Comparison of ENCODE assay signal across 1 cellular context in the genomic region with DNA sequence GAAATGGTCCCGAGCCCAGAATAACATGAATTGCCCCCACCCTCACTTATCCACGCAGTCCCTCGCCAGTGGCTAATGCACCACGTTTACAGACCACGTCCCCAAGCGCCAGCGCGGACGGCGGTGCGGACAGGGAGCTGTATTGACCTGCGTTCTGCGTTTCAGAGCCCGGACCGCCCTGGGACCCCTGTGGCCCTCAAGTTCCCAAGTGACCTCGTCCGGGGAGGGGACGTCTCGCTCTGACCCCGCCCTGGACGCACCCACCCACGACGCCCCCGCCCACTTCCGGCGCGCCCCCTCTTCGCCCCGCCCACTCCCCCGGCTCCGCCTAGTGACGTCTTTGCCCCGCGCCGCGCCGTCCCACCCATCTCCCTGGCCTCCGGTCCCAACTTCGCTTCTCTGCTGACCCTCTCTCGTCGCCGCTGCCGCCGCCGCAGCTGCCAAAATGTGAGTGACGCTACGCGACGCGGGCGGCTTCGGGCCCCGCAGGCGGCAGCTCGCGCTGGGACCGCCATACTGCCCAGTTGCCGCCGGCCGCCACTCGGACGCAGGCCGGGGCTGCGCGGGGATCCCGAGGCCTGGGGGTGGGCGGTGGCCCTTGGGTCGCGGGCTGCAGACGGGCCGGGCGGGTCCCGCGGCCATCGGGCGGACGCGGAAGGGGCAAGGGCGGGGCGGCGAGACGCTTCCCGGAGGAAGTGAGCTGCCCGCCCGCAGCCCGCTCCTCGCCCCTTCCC.
TF ChIP-seq lines count a peak whose summit lies in the region.

Gene VAMP3, plus strand, starts transcription at position 358 of the 734 bp plus-strand sequence. Its CDS starts 88 bp downstream, at position 446.

TF ChIP-seq in HepG2, 621 proteins besides CTCF, POLR2A, EP300 and RAD21 (continued from another document and continues in another):
- TF ChIP-seq BATF2 (CRISPR knock-in tag; IDR thresholded peaks at IDR 0.05) (no peak), ZNF75D (CRISPR knock-in tag; IDR thresholded peaks at IDR 0.05; ENCODE audit: borderline replicate concordance) (no peak), SKI (IDR thresholded peaks at IDR 0.05; ENCODE audit: partially characterized antibody) (no peak), ZNF639 (CRISPR knock-in tag; conservative IDR thresholded peaks at IDR 0.05) (peak; percentile 60; the same call in 1 of the 2 replicates), TBX2 (CRISPR knock-in tag; IDR thresholded peaks at IDR 0.05; ENCODE audit: borderline replicate concordance) (peak; percentile 35), ELF1 (CRISPR knock-in tag; IDR thresholded peaks at IDR 0.05) (peak; percentile 66; the same call in 1 of the 2 replicates), ZNF446 (CRISPR knock-in tag; IDR thresholded peaks at IDR 0.05) (no peak), ONECUT2 (CRISPR knock-in tag; IDR thresholded peaks at IDR 0.05) (no peak), KLF15 (CRISPR knock-in tag; IDR thresholded peaks at IDR 0.05; ENCODE audit: borderline replicate concordance) (no peak; the same call in 1 of the 2 replicates), ZNF24 (IDR thresholded peaks at IDR 0.05) (no peak), ZNF570 (CRISPR knock-in tag; IDR thresholded peaks at IDR 0.05; ENCODE audit: borderline replicate concordance) (no peak), MXI1 (IDR thresholded peaks at IDR 0.05; ENCODE audit: borderline replicate concordance, low read depth, low read length) (no peak; the same call in 2 of the 3 replicates), MXD4 (CRISPR knock-in tag; IDR thresholded peaks at IDR 0.05) (no peak), NFIC (IDR thresholded peaks at IDR 0.05; ENCODE audit: low read length) (no peak), ZNF20 (CRISPR knock-in tag; IDR thresholded peaks at IDR 0.05) (no peak), ZNF781 (CRISPR knock-in tag; IDR thresholded peaks at IDR 0.05; ENCODE audit: borderline replicate concordance, not compliant biosample characterization) (peak; percentile 51), NKX3-1 (CRISPR knock-in tag; IDR thresholded peaks at IDR 0.05) (no peak), HIC2 (CRISPR knock-in tag; IDR thresholded peaks at IDR 0.05; ENCODE audit: low read depth) (0 out of 2 replicates have a peak, but pooled peaks have one; percentile 21), ZFP91 (CRISPR knock-in tag; IDR thresholded peaks at IDR 0.05; ENCODE audit: borderline replicate concordance) (peak; percentile 49), RBFOX2 (IDR thresholded peaks at IDR 0.05; ENCODE audit: low read depth, low read length) (peak; percentile 95), ZNF770 (CRISPR knock-in tag; IDR thresholded peaks at IDR 0.05) (peak; percentile 51; the same call in 1 of the 2 replicates), CCDC6 (CRISPR knock-in tag; IDR thresholded peaks at IDR 0.05) (peak; percentile 84), ZNF619 (CRISPR knock-in tag; IDR thresholded peaks at IDR 0.05) (no peak), POLR2G (IDR thresholded peaks at IDR 0.05; ENCODE audit: low read depth, low read length) (peak; percentile 78), PHF8 (CRISPR knock-in tag; IDR thresholded peaks at IDR 0.05) (peak; percentile 93), HCFC1 (IDR thresholded peaks at IDR 0.05; ENCODE audit: low read depth, low read length) (peak; percentile 30; the same call in 1 of the 2 replicates), CENPX (CRISPR knock-in tag; IDR thresholded peaks at IDR 0.05) (no peak), GATAD1 (CRISPR knock-in tag; IDR thresholded peaks at IDR 0.05) (peak; percentile 91), FOSL2 (CRISPR knock-in tag; IDR thresholded peaks at IDR 0.05) (0 out of 2 replicates have a peak, but pooled peaks have one; percentile 18), SAFB2 (CRISPR knock-in tag; IDR thresholded peaks at IDR 0.05; ENCODE audit: borderline replicate concordance, low read depth) (0 out of 2 replicates have a peak, but pooled peaks have one; percentile 53), RFX5 (IDR thresholded peaks at IDR 0.05; ENCODE audit: low read depth, low read length) (no peak), KDM5A (IDR thresholded peaks at IDR 0.05; ENCODE audit: borderline replicate concordance, low read length) (peak; percentile 95), FOXO1 (CRISPR knock-in tag; IDR thresholded peaks at IDR 0.05) (peak; percentile 18; the same call in 1 of the 2 replicates), ZNF563 (CRISPR knock-in tag; IDR thresholded peaks at IDR 0.05) (peak; percentile 50; the same call in 1 of the 2 replicates), IKZF1 (IDR thresholded peaks at IDR 0.05) (no peak), HNRNPL (IDR thresholded peaks at IDR 0.05; ENCODE audit: low read depth, low read length) (no peak), KDM2A (CRISPR knock-in tag; IDR thresholded peaks at IDR 0.05; ENCODE audit: borderline replicate concordance, low read depth) (peak; percentile 80)
- TF ChIP-seq, protein P1, sequence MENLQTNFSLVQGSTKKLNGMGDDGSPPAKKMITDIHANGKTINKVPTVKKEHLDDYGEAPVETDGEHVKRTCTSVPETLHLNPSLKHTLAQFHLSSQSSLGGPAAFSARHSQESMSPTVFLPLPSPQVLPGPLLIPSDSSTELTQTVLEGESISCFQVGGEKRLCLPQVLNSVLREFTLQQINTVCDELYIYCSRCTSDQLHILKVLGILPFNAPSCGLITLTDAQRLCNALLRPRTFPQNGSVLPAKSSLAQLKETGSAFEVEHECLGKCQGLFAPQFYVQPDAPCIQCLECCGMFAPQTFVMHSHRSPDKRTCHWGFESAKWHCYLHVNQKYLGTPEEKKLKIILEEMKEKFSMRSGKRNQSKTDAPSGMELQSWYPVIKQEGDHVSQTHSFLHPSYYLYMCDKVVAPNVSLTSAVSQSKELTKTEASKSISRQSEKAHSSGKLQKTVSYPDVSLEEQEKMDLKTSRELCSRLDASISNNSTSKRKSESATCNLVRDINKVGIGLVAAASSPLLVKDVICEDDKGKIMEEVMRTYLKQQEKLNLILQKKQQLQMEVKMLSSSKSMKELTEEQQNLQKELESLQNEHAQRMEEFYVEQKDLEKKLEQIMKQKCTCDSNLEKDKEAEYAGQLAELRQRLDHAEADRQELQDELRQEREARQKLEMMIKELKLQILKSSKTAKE (CRISPR knock-in tag; IDR thresholded peaks at IDR 0.05; ENCODE audit: borderline replicate concordance): no peak
- TF ChIP-seq, protein P2, sequence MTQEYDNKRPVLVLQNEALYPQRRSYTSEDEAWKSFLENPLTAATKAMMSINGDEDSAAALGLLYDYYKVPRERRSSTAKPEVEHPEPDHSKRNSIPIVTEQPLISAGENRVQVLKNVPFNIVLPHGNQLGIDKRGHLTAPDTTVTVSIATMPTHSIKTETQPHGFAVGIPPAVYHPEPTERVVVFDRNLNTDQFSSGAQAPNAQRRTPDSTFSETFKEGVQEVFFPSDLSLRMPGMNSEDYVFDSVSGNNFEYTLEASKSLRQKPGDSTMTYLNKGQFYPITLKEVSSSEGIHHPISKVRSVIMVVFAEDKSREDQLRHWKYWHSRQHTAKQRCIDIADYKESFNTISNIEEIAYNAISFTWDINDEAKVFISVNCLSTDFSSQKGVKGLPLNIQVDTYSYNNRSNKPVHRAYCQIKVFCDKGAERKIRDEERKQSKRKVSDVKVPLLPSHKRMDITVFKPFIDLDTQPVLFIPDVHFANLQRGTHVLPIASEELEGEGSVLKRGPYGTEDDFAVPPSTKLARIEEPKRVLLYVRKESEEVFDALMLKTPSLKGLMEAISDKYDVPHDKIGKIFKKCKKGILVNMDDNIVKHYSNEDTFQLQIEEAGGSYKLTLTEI (CRISPR knock-in tag; conservative IDR thresholded peaks at IDR 0.05): no peak
- TF ChIP-seq, protein P3, sequence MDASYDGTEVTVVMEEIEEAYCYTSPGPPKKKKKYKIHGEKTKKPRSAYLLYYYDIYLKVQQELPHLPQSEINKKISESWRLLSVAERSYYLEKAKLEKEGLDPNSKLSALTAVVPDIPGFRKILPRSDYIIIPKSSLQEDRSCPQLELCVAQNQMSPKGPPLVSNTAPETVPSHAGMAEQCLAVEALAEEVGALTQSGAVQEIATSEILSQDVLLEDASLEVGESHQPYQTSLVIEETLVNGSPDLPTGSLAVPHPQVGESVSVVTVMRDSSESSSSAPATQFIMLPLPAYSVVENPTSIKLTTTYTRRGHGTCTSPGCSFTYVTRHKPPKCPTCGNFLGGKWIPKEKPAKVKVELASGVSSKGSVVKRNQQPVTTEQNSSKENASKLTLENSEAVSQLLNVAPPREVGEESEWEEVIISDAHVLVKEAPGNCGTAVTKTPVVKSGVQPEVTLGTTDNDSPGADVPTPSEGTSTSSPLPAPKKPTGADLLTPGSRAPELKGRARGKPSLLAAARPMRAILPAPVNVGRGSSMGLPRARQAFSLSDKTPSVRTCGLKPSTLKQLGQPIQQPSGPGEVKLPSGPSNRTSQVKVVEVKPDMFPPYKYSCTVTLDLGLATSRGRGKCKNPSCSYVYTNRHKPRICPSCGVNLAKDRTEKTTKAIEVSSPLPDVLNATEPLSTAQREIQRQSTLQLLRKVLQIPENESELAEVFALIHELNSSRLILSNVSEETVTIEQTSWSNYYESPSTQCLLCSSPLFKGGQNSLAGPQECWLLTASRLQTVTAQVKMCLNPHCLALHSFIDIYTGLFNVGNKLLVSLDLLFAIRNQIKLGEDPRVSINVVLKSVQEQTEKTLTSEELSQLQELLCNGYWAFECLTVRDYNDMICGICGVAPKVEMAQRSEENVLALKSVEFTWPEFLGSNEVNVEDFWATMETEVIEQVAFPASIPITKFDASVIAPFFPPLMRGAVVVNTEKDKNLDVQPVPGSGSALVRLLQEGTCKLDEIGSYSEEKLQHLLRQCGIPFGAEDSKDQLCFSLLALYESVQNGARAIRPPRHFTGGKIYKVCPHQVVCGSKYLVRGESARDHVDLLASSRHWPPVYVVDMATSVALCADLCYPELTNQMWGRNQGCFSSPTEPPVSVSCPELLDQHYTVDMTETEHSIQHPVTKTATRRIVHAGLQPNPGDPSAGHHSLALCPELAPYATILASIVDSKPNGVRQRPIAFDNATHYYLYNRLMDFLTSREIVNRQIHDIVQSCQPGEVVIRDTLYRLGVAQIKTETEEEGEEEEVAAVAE (CRISPR knock-in tag; IDR thresholded peaks at IDR 0.05; ENCODE audit: borderline replicate concordance): peak; percentile 23; the same call in 1 of the 2 replicates
- TF ChIP-seq, protein P4, sequence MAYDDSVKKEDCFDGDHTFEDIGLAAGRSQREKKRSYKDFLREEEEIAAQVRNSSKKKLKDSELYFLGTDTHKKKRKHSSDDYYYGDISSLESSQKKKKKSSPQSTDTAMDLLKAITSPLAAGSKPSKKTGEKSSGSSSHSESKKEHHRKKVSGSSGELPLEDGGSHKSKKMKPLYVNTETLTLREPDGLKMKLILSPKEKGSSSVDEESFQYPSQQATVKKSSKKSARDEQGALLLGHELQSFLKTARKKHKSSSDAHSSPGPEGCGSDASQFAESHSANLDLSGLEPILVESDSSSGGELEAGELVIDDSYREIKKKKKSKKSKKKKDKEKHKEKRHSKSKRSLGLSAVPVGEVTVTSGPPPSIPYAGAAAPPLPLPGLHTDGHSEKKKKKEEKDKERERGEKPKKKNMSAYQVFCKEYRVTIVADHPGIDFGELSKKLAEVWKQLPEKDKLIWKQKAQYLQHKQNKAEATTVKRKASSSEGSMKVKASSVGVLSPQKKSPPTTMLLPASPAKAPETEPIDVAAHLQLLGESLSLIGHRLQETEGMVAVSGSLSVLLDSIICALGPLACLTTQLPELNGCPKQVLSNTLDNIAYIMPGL (CRISPR knock-in tag; IDR thresholded peaks at IDR 0.05; ENCODE audit: borderline replicate concordance in 1 of 2, low read depth in 1 of 2): peak; percentile 38 to 39
